16 cellular contexts compared by ENCODE assay signal in the genomic region with DNA sequence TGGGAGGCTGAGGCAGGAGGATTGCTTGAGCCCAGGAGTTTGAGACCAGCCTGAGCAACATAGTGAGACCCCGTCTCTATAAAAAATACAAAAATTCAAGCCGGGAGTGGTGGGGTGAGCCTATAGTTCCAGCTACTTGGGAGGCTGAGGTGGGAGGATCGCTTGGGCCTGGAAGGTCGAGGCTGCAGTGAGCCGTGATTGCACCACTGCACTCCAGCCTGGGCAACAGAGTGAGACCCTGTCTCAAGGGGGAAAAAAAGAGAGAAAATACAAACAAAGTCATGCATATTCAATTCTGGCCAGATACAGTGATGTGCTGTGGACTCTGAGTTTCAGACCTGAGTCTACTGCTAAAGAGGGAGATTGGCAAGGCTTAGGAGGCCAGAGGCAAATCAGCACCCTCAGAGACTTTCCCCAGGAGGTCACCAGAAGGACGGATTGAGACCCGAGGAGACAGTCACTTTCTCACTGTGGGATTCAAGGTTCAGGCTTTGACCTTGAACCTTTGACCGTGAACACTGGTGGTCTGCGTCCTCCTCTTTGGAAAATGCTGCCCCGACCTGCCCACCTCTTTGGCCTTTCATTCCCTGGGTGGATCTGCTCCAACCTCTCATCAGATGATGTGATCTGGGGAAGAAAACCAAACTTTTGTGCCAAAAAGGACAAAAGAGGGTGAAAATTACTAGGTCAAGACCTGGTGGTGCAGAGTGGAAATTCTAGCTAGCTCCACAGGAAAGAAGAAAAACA. TPM values are rescaled to one million over a fixed set of nuclear protein-coding genes. Genes with fewer than 3 reads are reported as not detected.
DNase-seq lines count a peak whose midpoint lies in the region; ATAC-seq and TF ChIP-seq lines count a peak whose summit lies in the region.
"Had no signal": no experiment of that assay in that cellular context is flagged by ENCODE, and none has a peak within 500 bp of the region (broad histone marks: within the 10 kb centered on the region; RNA-seq: fewer than 3 reads in every experiment).

No MANE protein-coding gene starts in this region.

- no peaks in the 10 kb centered on the region for H3K36me3 Mint-ChIP-seq in type B pancreatic cell
- H3K36me3 Mint-ChIP-seq: immature natural killer cell had no signal

- H3K36me3 ChIP-seq in cardiac muscle cell, result peaks cover 25% of the 10 kb centered on the region
- H3K36me3 ChIP-seq in mesodermal cell (ENCODE audit: control insufficient read depth, insufficient read depth, low read length), result peaks cover 40% of the 10 kb centered on the region

- H3K4me3 ChIP-seq in cardiac muscle cell, result no peak overlapping the region
- no peak overlapping the region for H3K4me3 ChIP-seq in mesodermal cell (ENCODE audit: extremely low read depth, insufficient read depth, low read length, poor library complexity, severe bottlenecking)
- H3K4me3 ChIP-seq: A549, psoas muscle had no signal

- H3K4me1 Mint-ChIP-seq in type B pancreatic cell (ENCODE audit: unreplicated experiment), result peaks cover 36% of the 10 kb centered on the region

- ATAC-seq in Right ventricle myocardium superior (ENCODE audit: poor library complexity) (no peak), HG03378 (IDR thresholded peaks at IDR 0.05; ENCODE audit: unreplicated experiment) (no peak), HG03342 (IDR thresholded peaks at IDR 0.05; ENCODE audit: unreplicated experiment) (no peak), HG02623 (IDR thresholded peaks at IDR 0.05; ENCODE audit: unreplicated experiment) (no peak)

- TF ChIP-seq CTCF in cardiac muscle cell (IDR thresholded peaks at IDR 0.05; ENCODE audit: low read depth, low read length), result no peak
- no peak for TF ChIP-seq CTCF in type B pancreatic cell (conservative IDR thresholded peaks at IDR 0.05)

- peaks cover 5% of the 10 kb centered on the region for H3K27me3 Mint-ChIP-seq in type B pancreatic cell

- no peak for DNase-seq in cardiac muscle cell (ENCODE audit: low read depth in 1 of 2, low spot score in 1 of 2)
- DNase-seq in Right ventricle myocardium superior, result no peak
- peak; percentile 19 for DNase-seq in dermis blood vessel endothelial cell
- no peak for DNase-seq in type B pancreatic cell (ENCODE audit: extremely low spot score, unreplicated experiment)
- DNase-seq: activated CD8-positive, alpha-beta T cell treated with anti-CD3 and anti-CD28 coated beads, Interleukin-2, amount 10 ng/mL, durations not matched to agents 7 days and 5 days; activated gamma-delta T cell treated with Interleukin-2 at 50 U/mL for 16 hours; effector CD8-positive, alpha-beta T cell; immature natural killer cell; NCI-H1092; stimulated activated CD4-positive, alpha-beta T cell treated with anti-CD3 and anti-CD28 coated beads, Interleukin-1b, Interleukin-23, amount 100 ng/mL, for 48 hours had no signal

- no peak overlapping the region for H3K4me3 Mint-ChIP-seq in type B pancreatic cell
- H3K4me3 Mint-ChIP-seq: activated CD8-positive, alpha-beta T cell treated with anti-CD3 and anti-CD28 coated beads, Interleukin-2, amount 10 ng/mL, durations not matched to agents 7 days and 5 days; immature natural killer cell had no signal

- WGBS in mesodermal cell (ENCODE audit: insufficient coverage in 2 of 2), 2 experiments, result 92 to 100% methylated on average over 7 to 8 of the region's 10 CpGs

- no peaks in the 10 kb centered on the region for H3K27me3 ChIP-seq in cardiac muscle cell

- no peaks in the 10 kb centered on the region for H3K9me3 Mint-ChIP-seq in type B pancreatic cell
- H3K9me3 Mint-ChIP-seq: immature natural killer cell had no signal

- H3K27ac ChIP-seq in cardiac muscle cell, result peak overlapping the region; percentile 19
- peak overlapping the region; percentile 79 for H3K27ac ChIP-seq in mesodermal cell (ENCODE audit: low read depth, low read length, severe bottlenecking)
- H3K27ac ChIP-seq: psoas muscle had no signal

- H3K9me3 ChIP-seq in cardiac muscle cell (ENCODE audit: low read depth) (no peaks in the 10 kb centered on the region), mesodermal cell (ENCODE audit: control insufficient read depth, low read length) (no peaks in the 10 kb centered on the region)
- H3K9me3 ChIP-seq: A549, psoas muscle had no signal

- intact Hi-C loops in Right ventricle myocardium superior (cut with DNase I), result no loop called here

- H3K4me1 ChIP-seq in cardiac muscle cell (ENCODE audit: low read depth) (peaks cover 9% of the 10 kb centered on the region), mesodermal cell (ENCODE audit: control insufficient read depth, insufficient read depth, low read length, poor library complexity, severe bottlenecking) (peaks cover 44% of the 10 kb centered on the region)
- H3K4me1 ChIP-seq: psoas muscle had no signal

- H3K27ac Mint-ChIP-seq in type B pancreatic cell, result peak overlapping the region; percentile 65
- H3K27ac Mint-ChIP-seq: immature natural killer cell had no signal

RNA-seq across cellular contexts. Expression of gene TGM2, which starts 31.2 kb away (rescaled TPM):
- total RNA-seq in cardiac muscle cell, result 144 and 275 TPM in 2 replicates
- 119 and 192 TPM in 2 replicates for polyA plus RNA-seq in cardiac muscle cell
- total RNA-seq in Right ventricle myocardium superior, result 469 TPM
- 401 and 1,564 TPM in 2 replicates for total RNA-seq in dermis blood vessel endothelial cell
- 118 TPM for polyA plus RNA-seq in mesodermal cell (2013, experiment 1 of 2)
- 115 TPM for polyA plus RNA-seq in mesodermal cell (2013, experiment 2 of 2)
- total RNA-seq in type B pancreatic cell (ENCODE audit: low replicate concordance), result 28.6 and 31.7 TPM in 2 replicates
- polyA plus RNA-seq: immature natural killer cell had no signal
